In genomic region chr7:66013938-66014337, GRCh38 we compare ENCODE assay signal across 10 cellular contexts. TPM values are rescaled to one million over a fixed set of nuclear protein-coding genes. Genes with fewer than 3 reads are reported as not detected.
A peak's percentile ranks its signal among the peaks of the same experiment; 100 is the strongest.
DNase-seq lines count a peak whose midpoint lies in the region; ATAC-seq and TF ChIP-seq lines count a peak whose summit lies in the region.
"Had no signal": no experiment of that assay in that cellular context is flagged by ENCODE, and none has a peak within 500 bp of the region (broad histone marks: within the 10 kb centered on the region; RNA-seq: fewer than 3 reads in every experiment).

No MANE protein-coding gene starts in this region.

- H3K36me3 Mint-ChIP-seq in stimulated activated memory B cell treated with anti-CD40 and anti-IgM and Interleukin-4, amounts not matched to agents 10 μg/mL and 1 μg/mL and 100 μg/mL, for 72 hours, result no peaks in the 10 kb centered on the region
- H3K36me3 Mint-ChIP-seq: IgD-negative memory B cell had no signal

- CTCF ChIA-PET in Panc1 (lab: Charles Lee), result interaction anchor here (0.6 kb wide), 2 partner anchors 17 to 646 kb away, joined by 3 to 8 read pairs; no protein-coding TSS in a partner anchor

- no peak overlapping the region for H3K4me3 Mint-ChIP-seq in stimulated activated memory B cell treated with anti-CD40 and anti-IgM and Interleukin-4, amounts not matched to agents 10 μg/mL and 1 μg/mL and 100 μg/mL, for 72 hours
- H3K4me3 Mint-ChIP-seq: IgD-negative memory B cell had no signal

- no peaks in the 10 kb centered on the region for H3K4me1 ChIP-seq in Panc1 (ENCODE audit: control insufficient read depth, insufficient read depth, low read length)

- no TSS peak for BruUV-seq in Panc1 (replicated peaks; lab: Mats Ljungman, UMichigan)

- in situ Hi-C loops in GM13977 (cut with MboI; ENCODE audit: low pct_unique_long_range_greater_than_20kb, low sequenced_read_pairs, unreplicated experiment) (no loop called here), Panc1 (cut with HindIII; ENCODE audit: low pct_unique_long_range_greater_than_20kb, low sequenced_read_pairs) (no loop called here)

- H3K27ac Mint-ChIP-seq in stimulated activated memory B cell treated with anti-CD40 and anti-IgM and Interleukin-4, amounts not matched to agents 10 μg/mL and 1 μg/mL and 100 μg/mL, for 72 hours, result no peak overlapping the region
- H3K27ac Mint-ChIP-seq: IgD-negative memory B cell had no signal

- no peaks in the 10 kb centered on the region for H3K4me1 Mint-ChIP-seq in stimulated activated memory B cell treated with anti-CD40 and anti-IgM and Interleukin-4, amounts not matched to agents 10 μg/mL and 1 μg/mL and 100 μg/mL, for 72 hours
- H3K4me1 Mint-ChIP-seq: IgD-negative memory B cell had no signal

- peaks cover 42% of the 10 kb centered on the region for H3K27me3 Mint-ChIP-seq in stimulated activated memory B cell treated with anti-CD40 and anti-IgM and Interleukin-4, amounts not matched to agents 10 μg/mL and 1 μg/mL and 100 μg/mL, for 72 hours

- intact Hi-C loops in Panc1 (cut with micrococcal nuclease; ENCODE audit: unreplicated experiment), result no loop called here

- no peaks in the 10 kb centered on the region for H3K9me3 ChIP-seq in Panc1 (ENCODE audit: control insufficient read depth, insufficient read depth, low read depth, low read length)
- H3K9me3 ChIP-seq: thoracic aorta had no signal

- POLR2A ChIA-PET in Panc1 (lab: Charles Lee), result interaction anchor here (0.5 kb wide), 1 partner anchor 19 kb away, joined by 3 read pairs; no protein-coding TSS in a partner anchor

- DNase-seq in GM13977 (ENCODE audit: low spot score) (no peak), Panc1 (ENCODE audit: low read depth, low spot score) (peak; percentile 5), fibroblast of the aortic adventitia (ENCODE audit: low read depth) (peak; percentile 65), putamen (ENCODE audit: low spot score) (peak; percentile 1), NCI-H2227 (lab: John Stamatoyannopoulos, UW; ENCODE audit: unreplicated experiment) (no peak)

- H3K4me3 ChIP-seq in Panc1 (ENCODE audit: low read depth in 2 of 2, low read length in 2 of 2) (no peak overlapping the region), fibroblast of the aortic adventitia (ENCODE audit: low read depth, low read length) (no peak overlapping the region)
- H3K4me3 ChIP-seq: thoracic aorta had no signal

- no peaks in the 10 kb centered on the region for H3K9me3 Mint-ChIP-seq in stimulated activated memory B cell treated with anti-CD40 and anti-IgM and Interleukin-4, amounts not matched to agents 10 μg/mL and 1 μg/mL and 100 μg/mL, for 72 hours

- no peaks in the 10 kb centered on the region for H3K36me3 ChIP-seq in Panc1 (ENCODE audit: control insufficient read depth, insufficient read depth, low read length)
- H3K36me3 ChIP-seq: thoracic aorta had no signal

- H3K27me3 ChIP-seq in Panc1 (ENCODE audit: control insufficient read depth, insufficient read depth, low read length), result no peaks in the 10 kb centered on the region

- TF ChIP-seq CTCF in GM13977 (IDR thresholded peaks at IDR 0.05; ENCODE audit: extremely low read depth, insufficient read depth, missing control alignments) (peak; percentile 40), Panc1 (IDR thresholded peaks at IDR 0.05) (peak; percentile 71; the same call in 1 of the 2 replicates), fibroblast of the aortic adventitia (IDR thresholded peaks at IDR 0.05; ENCODE audit: insufficient read depth, low read length) (peak; percentile 68)

- ATAC-seq in Panc1, result peak; percentile 92
- no peak for ATAC-seq in HG03196 (IDR thresholded peaks at IDR 0.05; ENCODE audit: unreplicated experiment)
- no peak for ATAC-seq in stimulated activated memory B cell treated with anti-CD40 and anti-IgM and Interleukin-4, amounts not matched to agents 10 μg/mL and 1 μg/mL and 100 μg/mL, for 72 hours
- no peak for ATAC-seq in HG03025 (IDR thresholded peaks at IDR 0.05; ENCODE audit: low FRiP score, unreplicated experiment)

- H3K27ac ChIP-seq in Panc1 (ENCODE audit: low read length), result no peak overlapping the region
- H3K27ac ChIP-seq: thoracic aorta had no signal

RNA-seq across cellular contexts. Expression of gene GUSB, which starts 31.9 kb away (rescaled TPM):
- 47.4 TPM for total RNA-seq in Panc1 (2021; ENCODE audit: unreplicated experiment)
- polyA plus RNA-seq in Panc1 (2012; ENCODE audit: insufficient read length), result 68.8 TPM
- total RNA-seq in fibroblast of the aortic adventitia (ENCODE audit: low replicate concordance), result 22.3 and 25.9 TPM in 2 replicates

Comparison
In these comparisons a context has a peak if more than half of its experiments do, and no peak if none do; other contexts are left out.
1. DNase-seq: peak in Panc1 (single experiment), fibroblast of the aortic adventitia (single experiment) and putamen (single experiment); none in GM13977 (single experiment) and NCI-H2227 (single experiment).
2. Peak in every context shown above with its lines, with median percentiles within 50 percentile points of each other: CTCF ChIP-seq.